ENCODE assay signal across 21 cellular contexts in genomic region chr17:39902027-39902426, GRCh38. TPM values are rescaled to one million over a fixed set of nuclear protein-coding genes. Genes with fewer than 3 reads are reported as not detected.
"Had no signal": no experiment of that assay in that cellular context is flagged by ENCODE, and none has a peak within 500 bp of the region (broad histone marks: within the 10 kb centered on the region; RNA-seq: fewer than 3 reads in every experiment).

No MANE protein-coding gene starts in this region.

RNA-seq across cellular contexts. Expression of gene LRRC3C, which starts 25.5 kb away (rescaled TPM):
- total RNA-seq: activated naive CD4-positive, alpha-beta T cell treated with anti-CD3 and anti-CD28 coated beads for 36 hours; activated naive CD4-positive, alpha-beta T cell treated with anti-CD3 and anti-CD28 coated beads, Interleukin-2, amount 50 U/mL, for 72 hours; activated naive CD8-positive, alpha-beta T cell treated with anti-CD3 and anti-CD28 coated beads for 36 hours; activated naive CD8-positive, alpha-beta T cell treated with anti-CD3 and anti-CD28 coated beads, Interleukin-2, amount 10 ng/mL, durations not matched to agents 7 days and 5 days; activated T-cell treated with anti-CD3 and anti-CD28 coated beads, Interleukin-2, amount 50 U/mL, for 4 hours; activated T-cell treated with anti-CD3 and anti-CD28 coated beads, Interleukin-2, amount 50 U/mL, for 72 hours; activated T-helper 1 cell treated with anti-CD3 and anti-CD28 coated beads, Interleukin-12 subunit alpha, Interleukin-12 subunit beta, Interleukin-2, Interleukin-4 antibody, amounts not matched to agents 30 ng/mL and 10 ng/mL and 1 ng/mL, durations not matched to agents 14 hours and 24 hours and 36 hours; activated T-helper 17 cell treated with anti-CD3 and anti-CD28 coated beads, Interleukin-2, amount 50 U/mL, for 72 hours; activated T-helper 2 cell treated with anti-CD3 and anti-CD28 coated beads, Interferon-gamma antibody, Interleukin-2, Interleukin-4, amounts not matched to agents 10 μg/mL and 5 μg/mL and 100 μg/mL, durations not matched to agents 14 hours and 24 hours and 36 hours; adrenal gland; aorta; ascending aorta; astrocyte; body of pancreas; bronchial epithelial cell; cardiac muscle cell; cardiac septum; cerebellum; chondrocyte had no signal
- polyA plus RNA-seq: adipose tissue, adrenal gland, aorta, cardiac muscle cell had no signal

RNA-seq across cellular contexts. Expression of gene ZPBP2, which starts 34.0 kb away (rescaled TPM):
- total RNA-seq: activated naive CD4-positive, alpha-beta T cell treated with anti-CD3 and anti-CD28 coated beads for 36 hours; activated naive CD4-positive, alpha-beta T cell treated with anti-CD3 and anti-CD28 coated beads, Interleukin-2, amount 50 U/mL, for 72 hours; activated naive CD8-positive, alpha-beta T cell treated with anti-CD3 and anti-CD28 coated beads for 36 hours; activated T-helper 1 cell treated with anti-CD3 and anti-CD28 coated beads, Interleukin-12 subunit alpha, Interleukin-12 subunit beta, Interleukin-2, Interleukin-4 antibody, amounts not matched to agents 30 ng/mL and 10 ng/mL and 1 ng/mL, durations not matched to agents 14 hours and 24 hours and 36 hours; activated T-helper 2 cell treated with anti-CD3 and anti-CD28 coated beads, Interferon-gamma antibody, Interleukin-2, Interleukin-4, amounts not matched to agents 10 μg/mL and 5 μg/mL and 100 μg/mL, durations not matched to agents 14 hours and 24 hours and 36 hours; adrenal gland; aorta; ascending aorta; astrocyte; body of pancreas; breast epithelium; bronchial epithelial cell; cardiac muscle cell; cardiac septum; cerebellum; chondrocyte had no signal
- polyA plus RNA-seq: adipose tissue, adrenal gland, aorta, cardiac muscle cell had no signal

RNA-seq across cellular contexts. Expression of gene IKZF3, which starts 37.9 kb away (rescaled TPM):
- total RNA-seq: bronchial epithelial cell, cardiac muscle cell, cerebellum, chondrocyte had no signal
- polyA plus RNA-seq: cardiac muscle cell had no signal
